In the genomic region with DNA sequence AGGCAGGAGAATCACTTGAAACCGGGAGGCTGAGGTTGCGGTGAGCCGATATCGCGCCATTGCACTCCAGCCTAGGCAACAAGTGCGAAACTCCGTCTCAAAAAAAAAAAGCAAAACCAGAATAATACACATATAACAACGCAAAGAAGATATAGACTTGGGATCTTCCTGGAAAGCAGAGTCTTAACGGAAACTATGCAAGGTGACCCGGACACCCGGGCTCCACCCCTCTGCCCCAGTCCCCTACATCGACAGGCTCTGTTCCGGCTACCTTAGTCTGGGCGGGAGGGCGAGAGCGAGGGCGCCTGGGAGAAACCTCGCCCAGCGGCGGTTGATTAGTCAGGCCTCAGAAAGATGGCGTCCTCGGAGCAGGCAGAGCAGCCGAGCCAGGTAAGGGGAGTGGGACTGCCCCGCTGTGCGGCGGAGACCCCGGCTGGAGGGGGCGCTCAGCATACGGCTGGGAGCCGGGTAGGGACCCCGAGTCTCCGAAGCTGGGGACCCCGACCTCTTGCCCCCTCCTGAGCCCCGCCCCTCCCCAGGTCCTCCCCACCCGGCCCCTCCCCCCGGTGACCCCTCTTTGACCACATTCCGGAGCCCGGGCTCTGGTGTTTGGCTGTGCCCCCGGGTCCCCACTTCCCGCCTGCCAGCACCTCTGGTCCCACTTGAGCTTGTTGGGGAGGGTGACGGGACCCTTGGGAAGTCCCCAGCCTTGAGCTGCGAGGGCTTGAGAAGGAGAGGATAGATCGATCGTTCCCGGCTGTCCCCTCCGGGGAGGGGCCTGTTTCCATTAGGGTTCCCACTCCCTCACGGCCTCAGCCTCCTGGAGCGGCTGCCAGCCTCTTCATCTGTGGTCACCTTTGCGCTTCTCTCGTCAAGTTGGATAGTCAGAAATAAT, we compare ENCODE assay signal across 8 cellular contexts. TPM values are rescaled to one million over a fixed set of nuclear protein-coding genes. Genes with fewer than 3 reads are reported as not detected.
DNase-seq lines count a peak whose midpoint lies in the region; ATAC-seq and TF ChIP-seq lines count a peak whose summit lies in the region.

A gene with protein sequence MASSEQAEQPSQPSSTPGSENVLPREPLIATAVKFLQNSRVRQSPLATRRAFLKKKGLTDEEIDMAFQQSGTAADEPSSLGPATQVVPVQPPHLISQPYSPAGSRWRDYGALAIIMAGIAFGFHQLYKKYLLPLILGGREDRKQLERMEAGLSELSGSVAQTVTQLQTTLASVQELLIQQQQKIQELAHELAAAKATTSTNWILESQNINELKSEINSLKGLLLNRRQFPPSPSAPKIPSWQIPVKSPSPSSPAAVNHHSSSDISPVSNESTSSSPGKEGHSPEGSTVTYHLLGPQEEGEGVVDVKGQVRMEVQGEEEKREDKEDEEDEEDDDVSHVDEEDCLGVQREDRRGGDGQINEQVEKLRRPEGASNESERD (plus strand): TSS at position 338 of the 895 bp plus-strand sequence. CDS start 17 bp downstream, at position 355.

- H3K27ac ChIP-seq in dorsolateral prefrontal cortex (peak within 1 kb of the TSS in 58 of 59 donors; percentile 41 to 92 (median 84)), liver (ENCODE audit: low read depth in 1 of 2, low read length in 2 of 2) (peak within 1 kb of the TSS; percentile 64 to 83)

- peaks cover 7 to 56% (median 43%) of the 10 kb centered on the region in 4 donors for H3K4me1 ChIP-seq in liver (ENCODE audit: control insufficient read depth in 4 of 4, insufficient read depth in 4 of 4, low read length in 3 of 4)

- H3K9ac ChIP-seq in liver (ENCODE audit: low read depth in 1 of 2, low read length in 2 of 2) = peak within 1 kb of the TSS; percentile 56 to 94

- H3K27me3 ChIP-seq in dorsolateral prefrontal cortex (no peaks in the 10 kb centered on the region), liver (ENCODE audit: control insufficient read depth in 4 of 4, insufficient read depth in 4 of 4, low read length in 3 of 4) (no peaks in the 10 kb centered on the region)

- H3K36me3 ChIP-seq in liver (ENCODE audit: control insufficient read depth in 4 of 4, insufficient read depth in 3 of 4, low read depth in 1 of 4, low read length in 3 of 4) = peaks cover 0 to 4% (median 0%) of the 10 kb centered on the region in 4 donors

- H3K4me3 ChIP-seq in dorsolateral prefrontal cortex (peak within 1 kb of the TSS; percentile 62 to 97 (median 92)), liver (ENCODE audit: low read depth in 1 of 3, low read length in 3 of 3) (peak within 1 kb of the TSS; percentile 86 to 96 (median 91))

- peak; percentile 47 for ATAC-seq in HG03469 (IDR thresholded peaks at IDR 0.05; ENCODE audit: unreplicated experiment)

- no peak for TF ChIP-seq RAD21 in liver (IDR thresholded peaks at IDR 0.05)

- peak in 25 of 56 donors; percentile 8 to 53 (median 21) for TF ChIP-seq CTCF in dorsolateral prefrontal cortex (IDR thresholded peaks at IDR 0.05 in 54 of 56, conservative IDR thresholded peaks at IDR 0.05 in 2 of 56; ENCODE audit: low read depth in 1 of 56, partially characterized antibody in 56 of 56)
- TF ChIP-seq CTCF in liver (IDR thresholded peaks at IDR 0.05; ENCODE audit: low read depth, low read length, missing input control) = no peak

- intact Hi-C loops in dorsolateral prefrontal cortex (cut with DNase I) = loop anchor here (2.0 to 5.0 kb wide), 2 partner anchors 20 to 43 kb away; a partner anchor contains a TSS

- no peaks in the 10 kb centered on the region for H3K9me3 ChIP-seq in liver (ENCODE audit: control insufficient read depth in 4 of 4, low read length in 3 of 4)

- peak; percentile 86 for TF ChIP-seq POLR2A in GM19099 (IDR thresholded peaks at IDR 0.05; ENCODE audit: extremely low read depth, insufficient read length, low read depth)

- DNase-seq in AML-193 (lab: John Stamatoyannopoulos, UW) = peak; percentile 84 to 86
- DNase-seq in NCI-H748 (lab: John Stamatoyannopoulos, UW; ENCODE audit: unreplicated experiment) = peak; percentile 83
- peak; percentile 69 to 85 for DNase-seq in activated CD4-positive, alpha-beta T cell treated with anti-CD3 and anti-CD28 coated beads, Interleukin-2, amount 50 U/mL, for 24 hours (ENCODE audit: low read depth in 1 of 2, low spot score in 1 of 2)
- peak; percentile 69 to 92 (median 86) for DNase-seq in dorsolateral prefrontal cortex
- DNase-seq in stimulated activated CD4-positive, alpha-beta T cell treated with anti-CD3 and anti-CD28 coated beads, Interleukin-4, amount 100 ng/mL, for 1 hour = peak; percentile 86

- WGBS in liver = 12% methylated on average over 50 of the region's 50 CpGs

TF ChIP-seq in liver, 16 proteins besides CTCF, POLR2A, EP300 and RAD21:
- peak; percentile 21 to 47 for TF ChIP-seq HNF4A (conservative IDR thresholded peaks at IDR 0.05)
- peak; percentile 97 for TF ChIP-seq YY1 (IDR thresholded peaks at IDR 0.05)
- no peak for TF ChIP-seq HNF4G (IDR thresholded peaks at IDR 0.05)
- TF ChIP-seq FOXA2 (IDR thresholded peaks at IDR 0.05) = no peak
- TF ChIP-seq, protein P1, sequence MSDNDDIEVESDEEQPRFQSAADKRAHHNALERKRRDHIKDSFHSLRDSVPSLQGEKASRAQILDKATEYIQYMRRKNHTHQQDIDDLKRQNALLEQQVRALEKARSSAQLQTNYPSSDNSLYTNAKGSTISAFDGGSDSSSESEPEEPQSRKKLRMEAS (IDR thresholded peaks at IDR 0.05) = peak; percentile 42
- no peak for TF ChIP-seq JUND (IDR thresholded peaks at IDR 0.05)
- no peak for TF ChIP-seq TAF1 (conservative IDR thresholded peaks at IDR 0.05)
- TF ChIP-seq SP1 (IDR thresholded peaks at IDR 0.05) = peak; percentile 40
- TF ChIP-seq, protein P2, sequence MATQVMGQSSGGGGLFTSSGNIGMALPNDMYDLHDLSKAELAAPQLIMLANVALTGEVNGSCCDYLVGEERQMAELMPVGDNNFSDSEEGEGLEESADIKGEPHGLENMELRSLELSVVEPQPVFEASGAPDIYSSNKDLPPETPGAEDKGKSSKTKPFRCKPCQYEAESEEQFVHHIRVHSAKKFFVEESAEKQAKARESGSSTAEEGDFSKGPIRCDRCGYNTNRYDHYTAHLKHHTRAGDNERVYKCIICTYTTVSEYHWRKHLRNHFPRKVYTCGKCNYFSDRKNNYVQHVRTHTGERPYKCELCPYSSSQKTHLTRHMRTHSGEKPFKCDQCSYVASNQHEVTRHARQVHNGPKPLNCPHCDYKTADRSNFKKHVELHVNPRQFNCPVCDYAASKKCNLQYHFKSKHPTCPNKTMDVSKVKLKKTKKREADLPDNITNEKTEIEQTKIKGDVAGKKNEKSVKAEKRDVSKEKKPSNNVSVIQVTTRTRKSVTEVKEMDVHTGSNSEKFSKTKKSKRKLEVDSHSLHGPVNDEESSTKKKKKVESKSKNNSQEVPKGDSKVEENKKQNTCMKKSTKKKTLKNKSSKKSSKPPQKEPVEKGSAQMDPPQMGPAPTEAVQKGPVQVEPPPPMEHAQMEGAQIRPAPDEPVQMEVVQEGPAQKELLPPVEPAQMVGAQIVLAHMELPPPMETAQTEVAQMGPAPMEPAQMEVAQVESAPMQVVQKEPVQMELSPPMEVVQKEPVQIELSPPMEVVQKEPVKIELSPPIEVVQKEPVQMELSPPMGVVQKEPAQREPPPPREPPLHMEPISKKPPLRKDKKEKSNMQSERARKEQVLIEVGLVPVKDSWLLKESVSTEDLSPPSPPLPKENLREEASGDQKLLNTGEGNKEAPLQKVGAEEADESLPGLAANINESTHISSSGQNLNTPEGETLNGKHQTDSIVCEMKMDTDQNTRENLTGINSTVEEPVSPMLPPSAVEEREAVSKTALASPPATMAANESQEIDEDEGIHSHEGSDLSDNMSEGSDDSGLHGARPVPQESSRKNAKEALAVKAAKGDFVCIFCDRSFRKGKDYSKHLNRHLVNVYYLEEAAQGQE (IDR thresholded peaks at IDR 0.05) = no peak
- TF ChIP-seq, protein P3, sequence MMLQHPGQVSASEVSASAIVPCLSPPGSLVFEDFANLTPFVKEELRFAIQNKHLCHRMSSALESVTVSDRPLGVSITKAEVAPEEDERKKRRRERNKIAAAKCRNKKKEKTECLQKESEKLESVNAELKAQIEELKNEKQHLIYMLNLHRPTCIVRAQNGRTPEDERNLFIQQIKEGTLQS (IDR thresholded peaks at IDR 0.05) = no peak
- TF ChIP-seq, protein P4, sequence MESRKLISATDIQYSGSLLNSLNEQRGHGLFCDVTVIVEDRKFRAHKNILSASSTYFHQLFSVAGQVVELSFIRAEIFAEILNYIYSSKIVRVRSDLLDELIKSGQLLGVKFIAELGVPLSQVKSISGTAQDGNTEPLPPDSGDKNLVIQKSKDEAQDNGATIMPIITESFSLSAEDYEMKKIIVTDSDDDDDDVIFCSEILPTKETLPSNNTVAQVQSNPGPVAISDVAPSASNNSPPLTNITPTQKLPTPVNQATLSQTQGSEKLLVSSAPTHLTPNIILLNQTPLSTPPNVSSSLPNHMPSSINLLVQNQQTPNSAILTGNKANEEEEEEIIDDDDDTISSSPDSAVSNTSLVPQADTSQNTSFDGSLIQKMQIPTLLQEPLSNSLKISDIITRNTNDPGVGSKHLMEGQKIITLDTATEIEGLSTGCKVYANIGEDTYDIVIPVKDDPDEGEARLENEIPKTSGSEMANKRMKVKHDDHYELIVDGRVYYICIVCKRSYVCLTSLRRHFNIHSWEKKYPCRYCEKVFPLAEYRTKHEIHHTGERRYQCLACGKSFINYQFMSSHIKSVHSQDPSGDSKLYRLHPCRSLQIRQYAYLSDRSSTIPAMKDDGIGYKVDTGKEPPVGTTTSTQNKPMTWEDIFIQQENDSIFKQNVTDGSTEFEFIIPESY (IDR thresholded peaks at IDR 0.05) = peak; percentile 91
- no peak for TF ChIP-seq EGR1 (IDR thresholded peaks at IDR 0.05; ENCODE audit: low read depth in 2 of 2)
- peak; percentile 56 to 69 for TF ChIP-seq RXRA (IDR thresholded peaks at IDR 0.05)
- TF ChIP-seq NR2F2 (IDR thresholded peaks at IDR 0.05) = peak; percentile 38
- peak; percentile 20 for TF ChIP-seq FOXA1 (IDR thresholded peaks at IDR 0.05)
- no peak for TF ChIP-seq GABPA (IDR thresholded peaks at IDR 0.05 in 1 of 2, conservative IDR thresholded peaks at IDR 0.05 in 1 of 2)

RNA-seq across cellular contexts. Expression of the gene that starts here (rescaled TPM):
- total RNA-seq in dorsolateral prefrontal cortex (10 to 100 TPM; 24.3 to 45.5 (median 35.0) TPM), liver (10 to 100 TPM in 1 of 2 donors, 1 to 10 TPM in 1; 7.1 to 11.5 TPM)
- 10 to 100 TPM; 11.9 to 16.1 TPM for polyA plus RNA-seq in liver

Comparison
In these comparisons a context has a peak if more than half of its experiments do, and no peak if none do; other contexts are left out.
1. Peak in every context shown above with its lines: DNase-seq, ATAC-seq, H3K4me3 ChIP-seq and H3K27ac ChIP-seq.